8 cellular contexts compared by ENCODE assay signal in the genomic region with DNA sequence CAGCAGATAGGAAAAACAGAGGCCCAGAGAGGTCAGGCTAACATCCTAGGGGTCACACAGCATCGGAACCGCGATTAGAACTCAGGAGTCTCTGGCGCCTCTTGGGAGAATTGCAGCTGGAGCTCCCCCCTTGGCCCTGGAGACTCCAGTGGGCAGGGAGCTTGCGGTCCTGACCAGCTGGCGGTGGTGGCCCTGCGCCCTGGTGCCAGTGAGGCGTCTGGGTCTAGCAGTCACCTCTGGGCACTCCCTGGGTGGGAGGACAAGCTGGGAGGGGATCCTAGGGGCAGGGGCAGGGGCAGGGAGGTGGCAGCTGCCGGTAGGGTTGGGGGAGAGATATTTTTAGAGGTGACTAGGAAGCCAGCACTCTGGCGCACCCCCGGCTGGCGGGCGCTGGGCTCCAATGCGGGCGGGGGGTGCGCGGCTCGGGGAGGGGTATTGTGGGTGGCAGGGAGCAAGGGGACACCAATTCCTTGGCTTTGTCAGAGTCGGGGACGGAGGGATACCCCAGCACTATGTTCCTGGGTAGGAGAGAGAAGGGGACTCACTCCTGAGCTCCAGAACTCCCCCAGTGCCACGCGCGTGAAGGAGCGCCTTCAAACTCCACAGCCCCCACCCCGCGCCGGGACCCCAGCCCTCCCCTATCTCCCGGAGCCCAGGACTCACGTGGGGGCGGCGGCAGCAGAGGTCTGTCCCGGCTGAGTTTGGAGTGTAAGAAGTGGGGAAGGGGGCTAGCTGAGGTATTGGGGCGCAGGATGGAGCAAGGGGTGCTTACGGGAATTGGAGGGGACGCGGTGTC. TPM values are rescaled to one million over a fixed set of nuclear protein-coding genes. Genes with fewer than 3 reads are reported as not detected.
A peak's percentile ranks its signal among the peaks of the same experiment; 100 is the strongest.
DNase-seq lines count a peak whose midpoint lies in the region; ATAC-seq and TF ChIP-seq lines count a peak whose summit lies in the region.

No MANE protein-coding gene starts in this region.

- no peaks in the 10 kb centered on the region for H3F3A ChIP-seq in MM.1S (ENCODE audit: insufficient read depth, low read length)

- DNase-seq in GM06990 (ENCODE audit: extremely low read depth, insufficient read length), result no peak
- DNase-seq in MM.1S, result no peak
- no peak for DNase-seq in epithelial cell of esophagus (ENCODE audit: low read depth)
- DNase-seq in osteoblast (ENCODE audit: insufficient read length, low spot score, missing footprints), result peak; percentile 64
- no peak for DNase-seq in cortex of kidney (lab: John Stamatoyannopoulos, UW)
- DNase-seq in OCI-M1 (lab: John Stamatoyannopoulos, UW), result no peak
- DNase-seq in HPDE6-E6E7 (ENCODE audit: extremely low spot score), result no peak

- no peaks in the 10 kb centered on the region for H3K79me2 ChIP-seq in MM.1S (ENCODE audit: low read length)
- no peaks in the 10 kb centered on the region for H3K79me2 ChIP-seq in osteoblast (ENCODE audit: insufficient read depth, low read length)

- no peaks in the 10 kb centered on the region; the same call in 1 of the 2 replicates for H3K36me3 ChIP-seq in GM06990 (ENCODE audit: control insufficient read depth, insufficient read depth, low read length)
- no peaks in the 10 kb centered on the region for H3K36me3 ChIP-seq in MM.1S (replicated peaks; ENCODE audit: insufficient read depth, low read length)
- no peaks in the 10 kb centered on the region for H3K36me3 ChIP-seq in osteoblast (ENCODE audit: insufficient read depth, low read length)

- H3K27me3 ChIP-seq in GM06990 (replicated peaks; ENCODE audit: control insufficient read depth, insufficient read depth, low read length) (no peaks in the 10 kb centered on the region; the same call in 1 of the 2 replicates), MM.1S (replicated peaks; ENCODE audit: insufficient read depth, low read length) (peaks cover 77% of the 10 kb centered on the region), osteoblast (ENCODE audit: insufficient read depth, low read length) (peaks cover 24% of the 10 kb centered on the region)

- no peaks in the 10 kb centered on the region for H3K9me3 ChIP-seq in MM.1S (replicated peaks; ENCODE audit: insufficient read depth, low read length)
- no peaks in the 10 kb centered on the region for H3K9me3 ChIP-seq in osteoblast (ENCODE audit: low read depth, low read length)

- H3K9me2 ChIP-seq in MM.1S (replicated peaks; ENCODE audit: insufficient read depth, low read length), result no peaks in the 10 kb centered on the region

- no peak for ATAC-seq in HG02763 (IDR thresholded peaks at IDR 0.05; ENCODE audit: unreplicated experiment)

- H4K20me1 ChIP-seq in MM.1S (ENCODE audit: insufficient read depth, low read length) (no peaks in the 10 kb centered on the region), osteoblast (ENCODE audit: insufficient read depth, low read length) (no peaks in the 10 kb centered on the region)

- TF ChIP-seq CTCF in GM06990 (IDR thresholded peaks at IDR 0.05; ENCODE audit: insufficient read depth, low read length, poor library complexity, severe bottlenecking) (no peak), MM.1S (IDR thresholded peaks at IDR 0.05; ENCODE audit: low read length) (no peak), epithelial cell of esophagus (IDR thresholded peaks at IDR 0.05; ENCODE audit: insufficient read depth, low read depth, low read length, missing control alignments) (no peak), osteoblast (IDR thresholded peaks at IDR 0.05; ENCODE audit: extremely low read depth, low read depth, low read length) (no peak)

- H3K4me1 ChIP-seq in MM.1S (ENCODE audit: low read length) (0 out of 2 replicates have a peak, but pooled peaks cover 4% of the 10 kb centered on the region), osteoblast (ENCODE audit: insufficient read depth, low read length) (peaks cover 7% of the 10 kb centered on the region)

- H3K4me3 ChIP-seq in GM06990 (replicated peaks; ENCODE audit: low read depth, low read length) (peak overlapping the region; percentile 79), MM.1S (ENCODE audit: low read length) (peak overlapping the region; percentile 91), epithelial cell of esophagus (ENCODE audit: low read length) (peak overlapping the region; percentile 47), osteoblast (ENCODE audit: insufficient read depth, low read length) (peak overlapping the region; percentile 86)

- peak overlapping the region; percentile 80 for H2AFZ ChIP-seq in MM.1S (ENCODE audit: low read length)
- peak overlapping the region; percentile 98 for H2AFZ ChIP-seq in osteoblast (ENCODE audit: low read length)

- H3K4me2 ChIP-seq in MM.1S (ENCODE audit: low read depth, low read length) (peak overlapping the region; percentile 98), osteoblast (ENCODE audit: insufficient read depth, low read length) (peak overlapping the region; percentile 92)

- H3K27ac ChIP-seq in MM.1S (ENCODE audit: low read length), result no peak overlapping the region
- no peak overlapping the region for H3K27ac ChIP-seq in osteoblast (ENCODE audit: low read depth, low read length)

- H3K9ac ChIP-seq in MM.1S (ENCODE audit: low read length), result peak overlapping the region; percentile 26; the same call in 1 of the 2 replicates

RNA-seq across cellular contexts. Expression of a gene that starts 0.6 kb away (rescaled TPM):
- total RNA-seq in osteoblast, result 0.29 and 0.36 TPM in 2 replicates

RNA-seq across cellular contexts. Expression of a gene that starts 19.5 kb away (rescaled TPM):
- under 0.01 and 0.36 TPM in 2 replicates for total RNA-seq in osteoblast

RNA-seq across cellular contexts. Expression of a gene that starts 19.6 kb away (rescaled TPM):
- total RNA-seq in osteoblast, result not detected in 2 replicates
